In genomic region chr2:68466361-68466777, GRCh38 we compare ENCODE assay signal across 8 cellular contexts. TPM values are rescaled to one million over a fixed set of nuclear protein-coding genes. Genes with fewer than 3 reads are reported as not detected.
DNase-seq lines count a peak whose midpoint lies in the region; ATAC-seq and TF ChIP-seq lines count a peak whose summit lies in the region.

No MANE protein-coding gene starts in this region.

- H3K27me3 ChIP-seq in A673 (replicated peaks; ENCODE audit: insufficient read depth, low read depth, low read length, poor library complexity) (no peaks in the 10 kb centered on the region), WERI-Rb-1 (ENCODE audit: insufficient read depth, low read depth, severe bottlenecking) (no peaks in the 10 kb centered on the region)

- DNase-seq in A673 (ENCODE audit: low spot score) (no peak), HK-2 (ENCODE audit: unreplicated experiment) (peak; percentile 16), WERI-Rb-1 (peak; percentile 27), cerebellar cortex (ENCODE audit: low spot score) (peak; percentile 47), medulla oblongata (ENCODE audit: extremely low spot score) (peak; percentile 26), iPS-NIHi11 (ENCODE audit: low spot score) (no peak)
- peak; percentile 40 for DNase-seq in stimulated activated CD8-positive, alpha-beta memory T cell treated with anti-CD3 and anti-CD28 coated beads, Interleukin-4, amount 100 ng/mL, for 4 hours (ENCODE audit: low read depth in 2 of 2, low spot score in 1 of 2)

- H3K4me3 ChIP-seq in A673 (ENCODE audit: low read depth, low read length, poor library complexity, severe bottlenecking) (peak overlapping the region; percentile 88), WERI-Rb-1 (ENCODE audit: low read depth, low read length) (peak overlapping the region; percentile 92)

- H3K36me3 ChIP-seq in A673 (ENCODE audit: insufficient read depth, low read length, poor library complexity, severe bottlenecking) (no peaks in the 10 kb centered on the region), WERI-Rb-1 (peaks cover 4% of the 10 kb centered on the region; the same call in 1 of the 2 replicates)

- H3K9me3 ChIP-seq in A673 (ENCODE audit: low read depth, low read length, poor library complexity, severe bottlenecking) (no peaks in the 10 kb centered on the region), WERI-Rb-1 (ENCODE audit: severe bottlenecking) (no peaks in the 10 kb centered on the region)

- no peak for ATAC-seq in HG02938 (IDR thresholded peaks at IDR 0.05; ENCODE audit: unreplicated experiment)

- CTCF ChIA-PET in A673 (lab: Charles Lee) = interaction anchor here (0.5 to 2.3 kb wide), 7 partner anchors 21 to 841 kb away, joined by 3 to 8 read pairs (median 6); no protein-coding TSS in a partner anchor

- intact Hi-C loops in A673 (cut with micrococcal nuclease; ENCODE audit: unreplicated experiment) = loop anchor here (1.0 to 10.0 kb wide), 4 partner anchors 181 to 838 kb away; no protein-coding TSS in a partner anchor

- H3K4me1 ChIP-seq in A673 (ENCODE audit: insufficient read depth, low read length, poor library complexity, severe bottlenecking) = peaks cover 14% of the 10 kb centered on the region

- H3K27ac ChIP-seq in A673 (ENCODE audit: low read depth, low read length, poor library complexity, severe bottlenecking) (peak overlapping the region; percentile 72), WERI-Rb-1 (peak overlapping the region; percentile 30)

- TF ChIP-seq CTCF in A673 (conservative IDR thresholded peaks at IDR 0.05; ENCODE audit: low read depth, low read length) = 0 out of 2 replicates have a peak, but pooled peaks have one; percentile 17
- no peak for TF ChIP-seq CTCF in WERI-Rb-1 (IDR thresholded peaks at IDR 0.05; ENCODE audit: low read depth, low read length)

- POLR2A ChIA-PET in A673 (lab: Charles Lee; ENCODE audit: low non-redundant PET) = no interaction called here

- BruUV-seq in A673 (replicated peaks; lab: Mats Ljungman, UMichigan) = no TSS peak

RNA-seq across cellular contexts. Expression of gene FBXO48, which starts 0.7 kb away (rescaled TPM):
- 2.0 and 2.6 TPM in 2 replicates for total RNA-seq in A673 (2021)

RNA-seq across cellular contexts. Expression of gene APLF, which starts 1.0 kb away (rescaled TPM):
- total RNA-seq in A673 (2021) = 5.5 and 6.4 TPM in 2 replicates

Comparison
In these comparisons a context has a peak if more than half of its experiments do, and no peak if none do; other contexts are left out.
1. DNase-seq: peak in HK-2 (single experiment), WERI-Rb-1 (single experiment), cerebellar cortex (single experiment), medulla oblongata (single experiment) and stimulated activated CD8-positive, alpha-beta memory T cell treated with anti-CD3 and anti-CD28 coated beads, Interleukin-4, amount 100 ng/mL, for 4 hours (2 of 2); none in A673 (single experiment) and iPS-NIHi11 (single experiment).